In the genomic region with DNA sequence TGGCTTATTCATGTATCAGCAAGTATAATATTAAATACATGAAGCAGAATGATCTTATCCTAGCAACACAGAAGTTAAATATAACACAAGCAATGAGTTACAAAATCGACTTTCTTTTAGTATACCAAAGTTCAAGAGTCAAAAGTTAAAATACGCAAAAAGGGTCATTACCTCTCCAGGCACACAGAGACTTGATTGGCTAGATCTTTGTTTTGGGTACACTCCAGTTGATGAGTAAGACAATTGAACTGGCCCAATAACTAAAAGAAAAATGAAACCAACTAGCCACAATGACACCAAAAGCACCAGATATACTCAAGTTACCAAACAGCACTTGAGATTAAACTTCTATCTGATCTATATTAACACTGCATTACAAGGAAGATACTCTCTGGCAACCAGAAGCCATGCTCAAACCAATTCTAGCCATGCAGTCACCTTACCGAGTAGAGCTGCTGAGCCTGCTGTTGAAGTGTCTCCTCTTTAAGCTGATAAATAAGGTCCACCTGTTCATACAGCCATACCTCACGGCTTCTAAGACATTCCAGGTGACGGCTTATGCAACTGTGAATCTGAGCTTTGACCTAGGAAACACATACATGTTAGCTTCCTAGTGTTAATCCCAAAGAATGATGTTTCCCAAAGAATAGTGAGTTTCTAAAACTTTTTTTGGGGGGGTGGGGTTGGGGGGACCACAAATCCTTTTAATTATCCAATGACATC, we compare ENCODE assay signal across 1 cellular context.
A peak's percentile ranks its signal among the peaks of the same experiment; 100 is the strongest.
TF ChIP-seq lines count a peak whose summit lies in the region.

No MANE protein-coding gene starts in this region.

TF ChIP-seq in liver, 16 proteins besides CTCF, POLR2A, EP300 and RAD21 (continued from another document):
- peak; percentile 50 for TF ChIP-seq REST (IDR thresholded peaks at IDR 0.05)
- TF ChIP-seq JUND (IDR thresholded peaks at IDR 0.05), result peak; percentile 91 to 92
- TF ChIP-seq, protein P1, sequence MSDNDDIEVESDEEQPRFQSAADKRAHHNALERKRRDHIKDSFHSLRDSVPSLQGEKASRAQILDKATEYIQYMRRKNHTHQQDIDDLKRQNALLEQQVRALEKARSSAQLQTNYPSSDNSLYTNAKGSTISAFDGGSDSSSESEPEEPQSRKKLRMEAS (IDR thresholded peaks at IDR 0.05), result peak; percentile 57
- TF ChIP-seq ATF3 (IDR thresholded peaks at IDR 0.05), result peak; percentile 91
- TF ChIP-seq SP1 (IDR thresholded peaks at IDR 0.05), result peak; percentile 87
